ENCODE assay signal across 20 cellular contexts in genomic region chr1:3017440-3018050, GRCh38. TPM values are rescaled to one million over a fixed set of nuclear protein-coding genes. Genes with fewer than 3 reads are reported as not detected.
DNase-seq lines count a peak whose midpoint lies in the region; TF ChIP-seq lines count a peak whose summit lies in the region.
"Had no signal": no experiment of that assay in that cellular context is flagged by ENCODE, and none has a peak within 500 bp of the region (broad histone marks: within the 10 kb centered on the region; RNA-seq: fewer than 3 reads in every experiment).

No MANE protein-coding gene starts in this region.

- H3K9me3 Mint-ChIP-seq in activated T-helper 1 cell treated with anti-CD3 and anti-CD28 coated beads, Interleukin-12 subunit alpha, Interleukin-12 subunit beta, Interleukin-2, Interleukin-4 antibody, amounts not matched to agents 30 ng/mL and 10 ng/mL and 1 ng/mL, durations not matched to agents 14 hours and 24 hours and 36 hours = no peaks in the 10 kb centered on the region
- no peaks in the 10 kb centered on the region for H3K9me3 Mint-ChIP-seq in immature natural killer cell

- H3K27ac Mint-ChIP-seq in activated T-helper 1 cell treated with anti-CD3 and anti-CD28 coated beads, Interleukin-12 subunit alpha, Interleukin-12 subunit beta, Interleukin-2, Interleukin-4 antibody, amounts not matched to agents 30 ng/mL and 10 ng/mL and 1 ng/mL, durations not matched to agents 14 hours and 24 hours and 36 hours = no peak overlapping the region
- no peak overlapping the region for H3K27ac Mint-ChIP-seq in immature natural killer cell
- H3K27ac Mint-ChIP-seq: CD14-positive monocyte had no signal

- peak; percentile 2 for DNase-seq in activated gamma-delta T cell treated with Interleukin-2 at 50 U/mL for 16 hours
- DNase-seq in activated gamma-delta T cell (lab: John Stamatoyannopoulos, UW) = no peak
- peak; percentile 10 for DNase-seq in HT-29 (ENCODE audit: low spot score)
- peak; percentile 57 for DNase-seq in left kidney (ENCODE audit: low read depth, low spot score)
- DNase-seq in spleen = peak; percentile 63
- DNase-seq in NCI-H2081 (lab: John Stamatoyannopoulos, UW) = no peak
- no peak for DNase-seq in activated T-helper 1 cell treated with anti-CD3 and anti-CD28 coated beads, Interleukin-12 subunit alpha, Interleukin-12 subunit beta, Interleukin-2, Interleukin-4 antibody, amounts not matched to agents 30 ng/mL and 10 ng/mL and 1 ng/mL, durations not matched to agents 14 hours and 24 hours and 36 hours (ENCODE audit: low spot score)
- DNase-seq in immature natural killer cell = no peak
- DNase-seq: Kasumi-1, MV-4-11, NCI-H1436 treated with DMSO at 0.1 percent for 48 hours, NCI-H2081 treated with DMSO at 0.1 percent for 48 hours, NCI-H226, NCI-H526 treated with DMSO at 0.1 percent for 48 hours, OCI-M1, RPMI8226 had no signal

- H3K4me1 Mint-ChIP-seq in activated T-helper 1 cell treated with anti-CD3 and anti-CD28 coated beads, Interleukin-12 subunit alpha, Interleukin-12 subunit beta, Interleukin-2, Interleukin-4 antibody, amounts not matched to agents 30 ng/mL and 10 ng/mL and 1 ng/mL, durations not matched to agents 14 hours and 24 hours and 36 hours (ENCODE audit: low read depth) = no peaks in the 10 kb centered on the region
- peaks cover 0 to 1% of the 10 kb centered on the region in 2 donors for H3K4me1 Mint-ChIP-seq in immature natural killer cell
- H3K4me1 Mint-ChIP-seq: CD14-positive monocyte had no signal

- H3K27me3 ChIP-seq in spleen (replicated peaks in 1 of 7) = peaks cover 0 to 55% (median 18%) of the 10 kb centered on the region in 7 donors

- TF ChIP-seq CTCF in spleen (IDR thresholded peaks at IDR 0.05 in 8 of 11, conservative IDR thresholded peaks at IDR 0.05 in 3 of 11) = no peak

- 75 to 83% (median 78%) methylated on average over 16 to 17 of the region's 17 CpGs for WGBS in spleen, 5 donors

- peaks cover 0 to 5% (median 2%) of the 10 kb centered on the region in 6 donors for H3K4me1 ChIP-seq in spleen
- H3K4me1 ChIP-seq: A549, Caco-2 had no signal

- H3K36me3 ChIP-seq in spleen = no peaks in the 10 kb centered on the region

- H3K27ac ChIP-seq in spleen = no peak overlapping the region
- H3K27ac ChIP-seq: A549 had no signal

- intact Hi-C loops in spleen (cut with DNase I; ENCODE audit: low total_unique reads) = no loop called here
- intact Hi-C loops in activated T-helper 1 cell treated with anti-CD3 and anti-CD28 coated beads, Interleukin-12 subunit alpha, Interleukin-12 subunit beta, Interleukin-2, Interleukin-4 antibody, amounts not matched to agents 30 ng/mL and 10 ng/mL and 1 ng/mL, durations not matched to agents 14 hours and 24 hours and 36 hours (cut with micrococcal nuclease) = no loop called here

- H3K4me3 ChIP-seq in spleen = no peak overlapping the region
- H3K4me3 ChIP-seq: A549 had no signal

- no peaks in the 10 kb centered on the region for H3K9me3 ChIP-seq in spleen
- H3K9me3 ChIP-seq: A549, Caco-2 had no signal

- no peaks in the 10 kb centered on the region for H3K27me3 Mint-ChIP-seq in activated T-helper 1 cell treated with anti-CD3 and anti-CD28 coated beads, Interleukin-12 subunit alpha, Interleukin-12 subunit beta, Interleukin-2, Interleukin-4 antibody, amounts not matched to agents 30 ng/mL and 10 ng/mL and 1 ng/mL, durations not matched to agents 14 hours and 24 hours and 36 hours (ENCODE audit: insufficient read depth)
- peaks cover 0 to 4% (median 1%) of the 10 kb centered on the region in 3 donors for H3K27me3 Mint-ChIP-seq in immature natural killer cell (ENCODE audit: low read depth in 3 of 3)

- no peaks in the 10 kb centered on the region for H3K36me3 Mint-ChIP-seq in activated T-helper 1 cell treated with anti-CD3 and anti-CD28 coated beads, Interleukin-12 subunit alpha, Interleukin-12 subunit beta, Interleukin-2, Interleukin-4 antibody, amounts not matched to agents 30 ng/mL and 10 ng/mL and 1 ng/mL, durations not matched to agents 14 hours and 24 hours and 36 hours (ENCODE audit: low read depth)
- H3K36me3 Mint-ChIP-seq in immature natural killer cell = no peaks in the 10 kb centered on the region
- H3K36me3 Mint-ChIP-seq: CD14-positive monocyte had no signal

- H3K4me3 Mint-ChIP-seq in activated T-helper 1 cell treated with anti-CD3 and anti-CD28 coated beads, Interleukin-12 subunit alpha, Interleukin-12 subunit beta, Interleukin-2, Interleukin-4 antibody, amounts not matched to agents 30 ng/mL and 10 ng/mL and 1 ng/mL, durations not matched to agents 14 hours and 24 hours and 36 hours = no peak overlapping the region
- H3K4me3 Mint-ChIP-seq in immature natural killer cell = no peak overlapping the region
- H3K4me3 Mint-ChIP-seq: CD14-positive monocyte had no signal

- TF ChIP-seq POLR2A in spleen (IDR thresholded peaks at IDR 0.05) = no peak

RNA-seq across cellular contexts. Expression of gene ACTRT2, which starts 3.7 kb away (rescaled TPM):
- not detected in 2 replicates for total RNA-seq in HT-29 (2014; rRNA removed; shearing (Covaris generic))
- not detected for total RNA-seq in spleen
- polyA plus RNA-seq in spleen (not detected), immature natural killer cell (not detected)
- total RNA-seq in activated T-helper 1 cell treated with anti-CD3 and anti-CD28 coated beads, Interleukin-12 subunit alpha, Interleukin-12 subunit beta, Interleukin-2, Interleukin-4 antibody, amounts not matched to agents 30 ng/mL and 10 ng/mL and 1 ng/mL, durations not matched to agents 14 hours and 24 hours and 36 hours = not detected in 2 replicates
- total RNA-seq: Caco-2, H4 had no signal
- polyA plus RNA-seq: A549, CD14-positive monocyte had no signal

RNA-seq across cellular contexts. Expression of gene PRDM16, which starts 51.5 kb away (rescaled TPM):
- 0.10 TPM in 1 of 2 replicates, not detected in the other for total RNA-seq in HT-29 (2014; rRNA removed; shearing (Covaris generic))
- 1 to 10 TPM in 6 of 7 donors, under 1 TPM in 1; 0.51 to 3.2 (median 1.7) TPM for total RNA-seq in spleen
- polyA plus RNA-seq in spleen (under 1 TPM; 0.43 to 0.99 (median 0.44) TPM), immature natural killer cell (under 1 TPM; 0.17 to 0.29 (median 0.22) TPM)
- total RNA-seq in activated T-helper 1 cell treated with anti-CD3 and anti-CD28 coated beads, Interleukin-12 subunit alpha, Interleukin-12 subunit beta, Interleukin-2, Interleukin-4 antibody, amounts not matched to agents 30 ng/mL and 10 ng/mL and 1 ng/mL, durations not matched to agents 14 hours and 24 hours and 36 hours = not detected in 2 replicates
- polyA plus RNA-seq: CD14-positive monocyte had no signal

Comparison
In these comparisons a context has a peak if more than half of its experiments do, and no peak if none do; other contexts are left out.
1. DNase-seq: peak in activated gamma-delta T cell treated with Interleukin-2 at 50 U/mL for 16 hours (single experiment), HT-29 (single experiment), left kidney (single experiment) and spleen (single experiment); none in activated gamma-delta T cell (single experiment), NCI-H2081 (0 of 2), activated T-helper 1 cell treated with anti-CD3 and anti-CD28 coated beads, Interleukin-12 subunit alpha, Interleukin-12 subunit beta, Interleukin-2, Interleukin-4 antibody, amounts not matched to agents 30 ng/mL and 10 ng/mL and 1 ng/mL, durations not matched to agents 14 hours and 24 hours and 36 hours (single experiment) and immature natural killer cell (0 of 3).